ENCODE assay signal across 35 cellular contexts in genomic region chr15:47157827-47158226, GRCh38.
"Had no signal": no experiment of that assay in that cellular context is flagged by ENCODE, and none has a peak within 500 bp of the region (broad histone marks: within the 10 kb centered on the region; RNA-seq: fewer than 3 reads in every experiment).

No MANE protein-coding gene starts in this region.

- H3K9ac ChIP-seq: KMS-11 had no signal

- H3K27me3 ChIP-seq: MG63 had no signal

- DNase-seq: Karpas-422, Kasumi-1, MG63, MM.1S, MV-4-11, NCI-H1048, NCI-H1092, NCI-H1092 treated with DMSO at 0.1 percent for 48 hours, NCI-H1105, NCI-H1105 treated with DMSO at 0.1 percent for 48 hours, NCI-H1417, NCI-H1417 treated with DMSO at 0.1 percent for 48 hours, NCI-H1436, NCI-H1436 treated with DMSO at 0.1 percent for 48 hours, NCI-H146, NCI-H1694, NCI-H1694 treated with DMSO at 0.1 percent for 48 hours, NCI-H187, NCI-H187 treated with DMSO at 0.1 percent for 48 hours, NCI-H1930, NCI-H2029, NCI-H2029 treated with DMSO at 0.1 percent for 48 hours, NCI-H2081, NCI-H2081 treated with DMSO at 0.1 percent for 48 hours, NCI-H2107, NCI-H2171, NCI-H2171 treated with DMSO at 0.1 percent for 48 hours, NCI-H2227 treated with DMSO at 0.1 percent for 48 hours, NCI-H226, NCI-H345, NCI-H446, NCI-H446 treated with DMSO at 0.1 percent for 48 hours, NCI-H510A, NCI-H510A treated with DMSO at 0.1 percent for 48 hours had no signal

- H3K27ac ChIP-seq: KMS-11 had no signal

- H3K4me3 ChIP-seq: MG63 had no signal

- H3K4me2 ChIP-seq: KMS-11 had no signal

- H3K36me3 ChIP-seq: MG63 had no signal
